Comparison of ENCODE assay signal across 21 cellular contexts in genomic region chr2:192026064-192026715, GRCh38.
DNase-seq lines count a peak whose midpoint lies in the region; ATAC-seq and TF ChIP-seq lines count a peak whose summit lies in the region.
"Had no signal": no experiment of that assay in that cellular context is flagged by ENCODE, and none has a peak within 500 bp of the region (broad histone marks: within the 10 kb centered on the region; RNA-seq: fewer than 3 reads in every experiment).

No MANE protein-coding gene starts in this region.

- no peak for DNase-seq in right cardiac atrium
- DNase-seq in Right ventricle myocardium inferior (ENCODE audit: missing footprints) = no peak
- no peak for DNase-seq in esophagus muscularis mucosa (ENCODE audit: extremely low spot score)
- no peak for DNase-seq in neural progenitor cell (ENCODE audit: low spot score)
- no peak for DNase-seq in hippocampal formation (lab: John Stamatoyannopoulos, UW)
- no peak for DNase-seq in stimulated activated naive B cell treated with anti-CD40 and anti-IgM and Interleukin-4, amounts not matched to agents 10 μg/mL and 1 μg/mL and 100 μg/mL, for 72 hours
- no peak for DNase-seq in NCI-H1436 (lab: John Stamatoyannopoulos, UW)
- DNase-seq in NCI-H187 treated with DMSO at 0.1 percent for 48 hours (lab: John Stamatoyannopoulos, UW) = no peak
- DNase-seq: activated CD4-positive, alpha-beta T cell treated with anti-CD3 and anti-CD28 coated beads for 48 hours; activated CD8-positive, alpha-beta memory T cell treated with anti-CD3 and anti-CD28 coated beads, Interleukin-2, amount 10 ng/mL, durations not matched to agents 7 days and 5 days; CD4-positive, alpha-beta memory T cell; DMS79; Kasumi-1; NCI-H1092; NCI-H2081 treated with DMSO at 0.1 percent for 48 hours; NCI-H526; stimulated activated CD4-positive, alpha-beta T cell treated with anti-CD3 and anti-CD28 coated beads, Interleukin-4, amount 100 ng/mL, for 24 hours had no signal

- no peaks in the 10 kb centered on the region for H3K79me2 ChIP-seq in neural progenitor cell (ENCODE audit: low read depth)

- no peaks in the 10 kb centered on the region for H3K27me3 Mint-ChIP-seq in neural progenitor cell (ENCODE audit: insufficient read depth, low read depth)
- no peaks in the 10 kb centered on the region for H3K27me3 Mint-ChIP-seq in stimulated activated naive B cell treated with anti-CD40 and anti-IgM and Interleukin-4, amounts not matched to agents 10 μg/mL and 1 μg/mL and 100 μg/mL, for 72 hours

- no peak for TF ChIP-seq CTCF in esophagus muscularis mucosa (IDR thresholded peaks at IDR 0.05)
- TF ChIP-seq CTCF in neural progenitor cell (IDR thresholded peaks at IDR 0.05) = no peak

- H3K4me3 Mint-ChIP-seq in neural progenitor cell = no peak overlapping the region
- no peak overlapping the region for H3K4me3 Mint-ChIP-seq in stimulated activated naive B cell treated with anti-CD40 and anti-IgM and Interleukin-4, amounts not matched to agents 10 μg/mL and 1 μg/mL and 100 μg/mL, for 72 hours
- H3K4me3 Mint-ChIP-seq: activated CD8-positive, alpha-beta memory T cell treated with anti-CD3 and anti-CD28 coated beads, Interleukin-2, amount 10 ng/mL, durations not matched to agents 7 days and 5 days; CD4-positive, alpha-beta memory T cell had no signal

- no peaks in the 10 kb centered on the region for H3K9me3 Mint-ChIP-seq in neural progenitor cell
- no peaks in the 10 kb centered on the region for H3K9me3 Mint-ChIP-seq in stimulated activated naive B cell treated with anti-CD40 and anti-IgM and Interleukin-4, amounts not matched to agents 10 μg/mL and 1 μg/mL and 100 μg/mL, for 72 hours
- H3K9me3 Mint-ChIP-seq: activated T-helper 2 cell treated with anti-CD3 and anti-CD28 coated beads, Interferon-gamma antibody, Interleukin-2, Interleukin-4, amounts not matched to agents 10 μg/mL and 5 μg/mL and 100 μg/mL, durations not matched to agents 14 hours and 24 hours and 36 hours had no signal

- H3K27ac ChIP-seq in right cardiac atrium (ENCODE audit: low read length) (peak overlapping the region; percentile 59), esophagus muscularis mucosa (replicated peaks in 1 of 4) (peak overlapping the region; percentile 5 to 56 (median 40)), neural progenitor cell (no peak overlapping the region)
- H3K27ac ChIP-seq: breast epithelium had no signal

- H3K27me3 ChIP-seq in right cardiac atrium (ENCODE audit: control insufficient read depth, insufficient read depth) (no peaks in the 10 kb centered on the region), esophagus muscularis mucosa (no peaks in the 10 kb centered on the region), neural progenitor cell (no peaks in the 10 kb centered on the region)
- H3K27me3 ChIP-seq: breast epithelium had no signal

- peak in 1 of 2 donors; percentile 31 for ATAC-seq in right cardiac atrium
- ATAC-seq in Right ventricle myocardium inferior = no peak
- ATAC-seq in stimulated activated naive B cell treated with anti-CD40 and anti-IgM and Interleukin-4, amounts not matched to agents 10 μg/mL and 1 μg/mL and 100 μg/mL, for 72 hours (replicated peaks) = no peak
- ATAC-seq: activated CD8-positive, alpha-beta memory T cell treated with anti-CD3 and anti-CD28 coated beads, Interleukin-2, amount 10 ng/mL, durations not matched to agents 7 days and 5 days had no signal

- H3K36me3 ChIP-seq in esophagus muscularis mucosa (no peaks in the 10 kb centered on the region), neural progenitor cell (no peaks in the 10 kb centered on the region)
- H3K36me3 ChIP-seq: breast epithelium had no signal

- H3K4me1 ChIP-seq in right cardiac atrium (ENCODE audit: control insufficient read depth, insufficient read depth, low read length) = peaks cover 2% of the 10 kb centered on the region
- H3K4me1 ChIP-seq in esophagus muscularis mucosa = peaks cover 4 to 19% (median 15%) of the 10 kb centered on the region in 4 donors
- no peaks in the 10 kb centered on the region for H3K4me1 ChIP-seq in neural progenitor cell
- H3K4me1 ChIP-seq: breast epithelium had no signal

- H3K9me3 ChIP-seq in right cardiac atrium (ENCODE audit: control insufficient read depth, low read length) = no peaks in the 10 kb centered on the region
- no peaks in the 10 kb centered on the region for H3K9me3 ChIP-seq in esophagus muscularis mucosa
- no peaks in the 10 kb centered on the region for H3K9me3 ChIP-seq in neural progenitor cell (ENCODE audit: low read depth)
- H3K9me3 ChIP-seq: breast epithelium had no signal

- intact Hi-C loops in right cardiac atrium (cut with DNase I) = no loop called here
- intact Hi-C loops in Right ventricle myocardium inferior (cut with DNase I) = loop anchor here (5.0 kb wide), 2 partner anchors 159 to 179 kb away; partner anchors contain the start of gene CAVIN2
- intact Hi-C loops in esophagus muscularis mucosa (cut with DNase I) = no loop called here

- H3K36me3 Mint-ChIP-seq in neural progenitor cell = no peaks in the 10 kb centered on the region
- H3K36me3 Mint-ChIP-seq in stimulated activated naive B cell treated with anti-CD40 and anti-IgM and Interleukin-4, amounts not matched to agents 10 μg/mL and 1 μg/mL and 100 μg/mL, for 72 hours = no peaks in the 10 kb centered on the region
- H3K36me3 Mint-ChIP-seq: activated CD8-positive, alpha-beta memory T cell treated with anti-CD3 and anti-CD28 coated beads, Interleukin-2, amount 10 ng/mL, durations not matched to agents 7 days and 5 days; CD4-positive, alpha-beta memory T cell had no signal

- peak overlapping the region; percentile 85 for H3K27ac Mint-ChIP-seq in neural progenitor cell
- H3K27ac Mint-ChIP-seq in stimulated activated naive B cell treated with anti-CD40 and anti-IgM and Interleukin-4, amounts not matched to agents 10 μg/mL and 1 μg/mL and 100 μg/mL, for 72 hours = no peak overlapping the region
- H3K27ac Mint-ChIP-seq: activated CD8-positive, alpha-beta memory T cell treated with anti-CD3 and anti-CD28 coated beads, Interleukin-2, amount 10 ng/mL, durations not matched to agents 7 days and 5 days; activated T-helper 2 cell treated with anti-CD3 and anti-CD28 coated beads, Interferon-gamma antibody, Interleukin-2, Interleukin-4, amounts not matched to agents 10 μg/mL and 5 μg/mL and 100 μg/mL, durations not matched to agents 14 hours and 24 hours and 36 hours; CD4-positive, alpha-beta memory T cell; progenitor cell of endocrine pancreas had no signal

- peaks cover 18% of the 10 kb centered on the region for H3K4me1 Mint-ChIP-seq in neural progenitor cell
- H3K4me1 Mint-ChIP-seq in stimulated activated naive B cell treated with anti-CD40 and anti-IgM and Interleukin-4, amounts not matched to agents 10 μg/mL and 1 μg/mL and 100 μg/mL, for 72 hours = no peaks in the 10 kb centered on the region
- H3K4me1 Mint-ChIP-seq: activated CD8-positive, alpha-beta memory T cell treated with anti-CD3 and anti-CD28 coated beads, Interleukin-2, amount 10 ng/mL, durations not matched to agents 7 days and 5 days; CD4-positive, alpha-beta memory T cell had no signal

- no peak overlapping the region for H2AFZ ChIP-seq in neural progenitor cell (replicated peaks)

- 59% methylated on average over 6 of the region's 6 CpGs for WGBS in right cardiac atrium
- WGBS in esophagus muscularis mucosa = 38% methylated on average over 6 of the region's 6 CpGs

- H3K9ac ChIP-seq in neural progenitor cell = no peak overlapping the region

- TF ChIP-seq EP300 in esophagus muscularis mucosa (IDR thresholded peaks at IDR 0.05) = peak; percentile 8

- H3F3A ChIP-seq in neural progenitor cell (ENCODE audit: low read depth) = no peaks in the 10 kb centered on the region

- no peak overlapping the region for H3K4me2 ChIP-seq in neural progenitor cell

- no peaks in the 10 kb centered on the region for H4K20me1 ChIP-seq in neural progenitor cell (ENCODE audit: low read depth)

- TF ChIP-seq POLR2A in esophagus muscularis mucosa (IDR thresholded peaks at IDR 0.05; ENCODE audit: low read depth) = no peak

- H3K4me3 ChIP-seq in right cardiac atrium (ENCODE audit: low read length) = no peak overlapping the region
- no peak overlapping the region for H3K4me3 ChIP-seq in esophagus muscularis mucosa
- no peak overlapping the region for H3K4me3 ChIP-seq in neural progenitor cell
- H3K4me3 ChIP-seq: breast epithelium, lung had no signal
